Comparison of ENCODE assay signal across 8 cellular contexts in genomic region chr17:76968707-76969597, GRCh38.
DNase-seq lines count a peak whose midpoint lies in the region; ATAC-seq and TF ChIP-seq lines count a peak whose summit lies in the region.

No MANE protein-coding gene starts in this region.

- no peak for TF ChIP-seq POLR2A in upper lobe of left lung (IDR thresholded peaks at IDR 0.05)

- H3K4me1 ChIP-seq in ectodermal cell (ENCODE audit: control insufficient read depth, insufficient read depth, low read length) (peaks cover 7% of the 10 kb centered on the region), upper lobe of left lung (peaks cover 9 to 17% (median 15%) of the 10 kb centered on the region in 4 donors)

- TF ChIP-seq CTCF in neural crest cell (conservative IDR thresholded peaks at IDR 0.05) (no peak), upper lobe of left lung (IDR thresholded peaks at IDR 0.05) (no peak)

- H3K27ac ChIP-seq in ectodermal cell (ENCODE audit: insufficient read depth, low read depth, low read length, poor library complexity, severe bottlenecking) (peak overlapping the region; percentile 78), upper lobe of left lung (no peak overlapping the region)

- no peaks in the 10 kb centered on the region for H3K36me3 ChIP-seq in ectodermal cell (ENCODE audit: control insufficient read depth, insufficient read depth, low read length)
- no peaks in the 10 kb centered on the region for H3K36me3 ChIP-seq in upper lobe of left lung

- no peaks in the 10 kb centered on the region for H3K36me3 Mint-ChIP-seq in neural crest cell (ENCODE audit: low read depth)

- H3K9me3 ChIP-seq in ectodermal cell (ENCODE audit: control insufficient read depth, low read length) (no peaks in the 10 kb centered on the region), upper lobe of left lung (no peaks in the 10 kb centered on the region)

- DNase-seq in COR-L47 (lab: John Stamatoyannopoulos, UW) (peak; percentile 95), NCI-H146 treated with DMSO at 0.1 percent for 48 hours (lab: John Stamatoyannopoulos, UW; ENCODE audit: unreplicated experiment) (peak; percentile 91), neural crest cell (ENCODE audit: low read depth, low spot score) (peak; percentile 68), upper lobe of left lung (peak; percentile 35 to 87)

- 2% methylated on average over 45 of the region's 45 CpGs for WGBS in ectodermal cell, 2 experiments
- WGBS in upper lobe of left lung, 2 donors = 7% methylated on average over 30 to 43 of the region's 45 CpGs

- H3K27me3 Mint-ChIP-seq in neural crest cell (ENCODE audit: low read depth) = no peaks in the 10 kb centered on the region

- no peaks in the 10 kb centered on the region for H3K9me3 Mint-ChIP-seq in neural crest cell

- peaks cover 21% of the 10 kb centered on the region for H3K4me1 Mint-ChIP-seq in neural crest cell

- peak; percentile 59 to 71 for ATAC-seq in activated CD4-positive, CD25-positive, alpha-beta regulatory T cell treated with anti-CD3 and anti-CD28 coated beads, Interleukin-2, amount 50 U/mL, for 24 hours
- ATAC-seq in upper lobe of left lung (ENCODE audit: low FRiP score in 2 of 2) (peak; percentile 8 to 14), HG03108 (IDR thresholded peaks at IDR 0.05; ENCODE audit: unreplicated experiment) (no peak), GM21717 (IDR thresholded peaks at IDR 0.05; ENCODE audit: unreplicated experiment) (no peak)

- H3K4me3 ChIP-seq in ectodermal cell (ENCODE audit: insufficient read depth, low read depth, low read length) (peak overlapping the region; percentile 39), upper lobe of left lung (peak overlapping the region in 3 of 4 donors; percentile 10 to 41 (median 40))

- H3K27me3 ChIP-seq in ectodermal cell (ENCODE audit: control insufficient read depth, insufficient read depth, low read length, poor library complexity, severe bottlenecking) = no peaks in the 10 kb centered on the region
- peaks cover 0 to 16% (median 7%) of the 10 kb centered on the region in 4 donors for H3K27me3 ChIP-seq in upper lobe of left lung

- H3K27ac Mint-ChIP-seq in neural crest cell (ENCODE audit: unreplicated experiment) = peak overlapping the region; percentile 100

- no peak for TF ChIP-seq EP300 in upper lobe of left lung (IDR thresholded peaks at IDR 0.05)

- H3K4me3 Mint-ChIP-seq in neural crest cell = peak overlapping the region; percentile 96

Comparison
In these comparisons a context has a peak if more than half of its experiments do, and no peak if none do; other contexts are left out.
1. ATAC-seq: peak in activated CD4-positive, CD25-positive, alpha-beta regulatory T cell treated with anti-CD3 and anti-CD28 coated beads, Interleukin-2, amount 50 U/mL, for 24 hours (2 of 2) and upper lobe of left lung (2 of 2); none in HG03108 (single experiment) and GM21717 (single experiment).
2. Peak in every context shown above with its lines, with median percentiles within 50 percentile points of each other: DNase-seq.